ENCODE assay signal across 14 cellular contexts in genomic region chr11:129989437-129989836, GRCh38. TPM values are rescaled to one million over a fixed set of nuclear protein-coding genes. Genes with fewer than 3 reads are reported as not detected.
DNase-seq lines count a peak whose midpoint lies in the region; ATAC-seq and TF ChIP-seq lines count a peak whose summit lies in the region.
"Had no signal": no experiment of that assay in that cellular context is flagged by ENCODE, and none has a peak within 500 bp of the region (broad histone marks: within the 10 kb centered on the region; RNA-seq: fewer than 3 reads in every experiment).

No MANE protein-coding gene starts in this region.

- no peak overlapping the region for H2AFZ ChIP-seq in hepatocyte

- H3K4me1 ChIP-seq in RWPE2 (ENCODE audit: insufficient read depth, poor library complexity, severe bottlenecking) (peaks cover 2% of the 10 kb centered on the region), hepatocyte (ENCODE audit: insufficient read depth) (peaks cover 7% of the 10 kb centered on the region), mucosa of rectum (ENCODE audit: control insufficient read depth in 2 of 2, insufficient read depth in 2 of 2, low read length in 2 of 2) (peaks cover 10 to 12% of the 10 kb centered on the region in 2 donors)

- 88% methylated on average over 1 of the region's 1 CpG for WGBS in hepatocyte (ENCODE audit: low lambda C conversion rate, missing lambda C conversion rate)

- H3K27ac ChIP-seq in RWPE2 (ENCODE audit: poor library complexity, severe bottlenecking): no peak overlapping the region
- peak overlapping the region; percentile 33 for H3K27ac ChIP-seq in hepatocyte
- peak overlapping the region; percentile 28 to 52 for H3K27ac ChIP-seq in mucosa of rectum (ENCODE audit: low read depth in 2 of 2, low read length in 2 of 2)
- H3K27ac ChIP-seq: BLaER1 treated with 17β-estradiol and CSF1 and Interleukin-3, amounts not matched to agents 10 nM and 100 nM; HL-60 had no signal

- no peaks in the 10 kb centered on the region for H3K9me3 Mint-ChIP-seq in activated T-cell treated with anti-CD3 and anti-CD28 coated beads, Interleukin-2, amount 50 U/mL, for 24 hours

- ATAC-seq in RWPE2 (ENCODE audit: low read depth): 0 out of 3 replicates have a peak, but pooled peaks have one; percentile 21

- H3K36me3 ChIP-seq in RWPE2 (ENCODE audit: low read depth) (no peaks in the 10 kb centered on the region), hepatocyte (replicated peaks; ENCODE audit: insufficient read depth, low read depth) (no peaks in the 10 kb centered on the region), mucosa of rectum (ENCODE audit: control insufficient read depth in 2 of 2, insufficient read depth in 2 of 2, low read length in 2 of 2) (no peaks in the 10 kb centered on the region)

- H3K27ac Mint-ChIP-seq in activated T-cell treated with anti-CD3 and anti-CD28 coated beads, Interleukin-2, amount 50 U/mL, for 24 hours: no peak overlapping the region

- H3K79me2 ChIP-seq in hepatocyte: peaks cover 67% of the 10 kb centered on the region

- no peak overlapping the region for H3K9ac ChIP-seq in mucosa of rectum (ENCODE audit: low read depth in 1 of 2, low read length in 2 of 2)
- H3K9ac ChIP-seq: BLaER1 treated with 17β-estradiol and CSF1 and Interleukin-3, amounts not matched to agents 10 nM and 100 nM had no signal

- H3K36me3 Mint-ChIP-seq in activated T-cell treated with anti-CD3 and anti-CD28 coated beads, Interleukin-2, amount 50 U/mL, for 24 hours (ENCODE audit: low read depth): no peaks in the 10 kb centered on the region
- H3K36me3 Mint-ChIP-seq: CD4-positive, CD25-positive, alpha-beta regulatory T cell had no signal

- peaks cover 11% of the 10 kb centered on the region for H3K4me1 Mint-ChIP-seq in activated T-cell treated with anti-CD3 and anti-CD28 coated beads, Interleukin-2, amount 50 U/mL, for 24 hours (ENCODE audit: low read depth)

- no peaks in the 10 kb centered on the region for H4K20me1 ChIP-seq in hepatocyte (ENCODE audit: insufficient read depth, poor library complexity, severe bottlenecking)

- H3K9me3 ChIP-seq in RWPE2 (ENCODE audit: severe bottlenecking) (no peaks in the 10 kb centered on the region), hepatocyte (ENCODE audit: low read depth) (peaks cover 4% of the 10 kb centered on the region), mucosa of rectum (ENCODE audit: control insufficient read depth in 2 of 2, low read length in 2 of 2) (no peaks in the 10 kb centered on the region)

- no peaks in the 10 kb centered on the region for H3K27me3 Mint-ChIP-seq in activated T-cell treated with anti-CD3 and anti-CD28 coated beads, Interleukin-2, amount 50 U/mL, for 24 hours
- H3K27me3 Mint-ChIP-seq: CD4-positive, CD25-positive, alpha-beta regulatory T cell had no signal

- no peaks in the 10 kb centered on the region for H3K9me2 ChIP-seq in hepatocyte (replicated peaks; ENCODE audit: insufficient read depth)

- H3K27me3 ChIP-seq in RWPE2 (ENCODE audit: insufficient read depth, poor library complexity, severe bottlenecking) (no peaks in the 10 kb centered on the region), hepatocyte (no peaks in the 10 kb centered on the region), mucosa of rectum (ENCODE audit: control insufficient read depth in 2 of 2, insufficient read depth in 2 of 2, low read length in 2 of 2) (no peaks in the 10 kb centered on the region)
- H3K27me3 ChIP-seq: BLaER1 treated with 17β-estradiol and CSF1 and Interleukin-3, amounts not matched to agents 10 nM and 100 nM had no signal

- peak; percentile 43 for DNase-seq in HT-29 (ENCODE audit: low spot score)
- no peak for DNase-seq in RWPE2 (ENCODE audit: low spot score)
- DNase-seq in hepatocyte (ENCODE audit: low spot score): no peak
- DNase-seq in NCI-H2081 treated with DMSO at 0.1 percent for 48 hours (lab: John Stamatoyannopoulos, UW): no peak
- no peak for DNase-seq in NCI-H146 treated with DMSO at 0.1 percent for 48 hours (lab: John Stamatoyannopoulos, UW; ENCODE audit: unreplicated experiment)
- DNase-seq in activated T-cell treated with anti-CD3 and anti-CD28 coated beads, Interleukin-2, amount 50 U/mL, for 24 hours: no peak
- DNase-seq in ureter (ENCODE audit: low spot score): no peak
- DNase-seq: ACHN; CD4-positive, CD25-positive, alpha-beta regulatory T cell; DMS53; GF-D8 had no signal

- no peak for TF ChIP-seq CTCF in RWPE2 (IDR thresholded peaks at IDR 0.05; ENCODE audit: poor library complexity, severe bottlenecking)
- no peak for TF ChIP-seq CTCF in hepatocyte (IDR thresholded peaks at IDR 0.05; ENCODE audit: poor library complexity)

- H3K4me3 Mint-ChIP-seq in activated T-cell treated with anti-CD3 and anti-CD28 coated beads, Interleukin-2, amount 50 U/mL, for 24 hours: no peak overlapping the region

- H3K4me3 ChIP-seq in RWPE2 (ENCODE audit: severe bottlenecking) (no peak overlapping the region), hepatocyte (no peak overlapping the region), mucosa of rectum (ENCODE audit: low read length in 2 of 2) (peak overlapping the region in 1 of 2 donors; percentile 26)
- H3K4me3 ChIP-seq: BLaER1 treated with 17β-estradiol and CSF1 and Interleukin-3, amounts not matched to agents 10 nM and 100 nM had no signal

- H3K4me2 ChIP-seq in hepatocyte: no peak overlapping the region
- H3K4me2 ChIP-seq: BLaER1 treated with 17β-estradiol and CSF1 and Interleukin-3, amounts not matched to agents 10 nM and 100 nM had no signal

RNA-seq across cellular contexts. Expression of gene PRDM10, which starts 13.2 kb away (rescaled TPM):
- 10.4 and 17.7 TPM in 2 replicates for total RNA-seq in HT-29 (2014; rRNA removed; shearing (Covaris generic))
- total RNA-seq in hepatocyte (7.1 and 8.1 TPM in 2 replicates), ureter (10.3 TPM)
- polyA plus RNA-seq in hepatocyte: 3.8 and 4.6 TPM in 2 replicates
